Comparison of ENCODE assay signal across 8 cellular contexts in genomic region chr22:39311592-39312400, GRCh38. TPM values are rescaled to one million over a fixed set of nuclear protein-coding genes. Genes with fewer than 3 reads are reported as not detected.
A peak's percentile ranks its signal among the peaks of the same experiment; 100 is the strongest.
DNase-seq lines count a peak whose midpoint lies in the region; ATAC-seq and TF ChIP-seq lines count a peak whose summit lies in the region.

No MANE protein-coding gene starts in this region.

- ATAC-seq in activated CD8-positive, alpha-beta memory T cell treated with anti-CD3 and anti-CD28 coated beads, Interleukin-2, amount 10 ng/mL, durations not matched to agents 7 days and 5 days, result no peak

- peaks cover 44% of the 10 kb centered on the region for H3K4me1 Mint-ChIP-seq in activated CD8-positive, alpha-beta memory T cell treated with anti-CD3 and anti-CD28 coated beads, Interleukin-2, amount 10 ng/mL, durations not matched to agents 7 days and 5 days
- peaks cover 41% of the 10 kb centered on the region for H3K4me1 Mint-ChIP-seq in activated naive CD8-positive, alpha-beta T cell treated with anti-CD3 and anti-CD28 coated beads for 36 hours
- H3K4me1 Mint-ChIP-seq in progenitor cell of endocrine pancreas (ENCODE audit: low read depth), result peaks cover 21% of the 10 kb centered on the region

- H3K9me3 Mint-ChIP-seq in activated CD8-positive, alpha-beta memory T cell treated with anti-CD3 and anti-CD28 coated beads, Interleukin-2, amount 10 ng/mL, durations not matched to agents 7 days and 5 days (ENCODE audit: low read depth), result no peaks in the 10 kb centered on the region
- no peaks in the 10 kb centered on the region for H3K9me3 Mint-ChIP-seq in activated naive CD8-positive, alpha-beta T cell treated with anti-CD3 and anti-CD28 coated beads for 36 hours
- H3K9me3 Mint-ChIP-seq in progenitor cell of endocrine pancreas (ENCODE audit: low read depth), result no peaks in the 10 kb centered on the region

- no peak overlapping the region for H3K4me3 Mint-ChIP-seq in activated CD8-positive, alpha-beta memory T cell treated with anti-CD3 and anti-CD28 coated beads, Interleukin-2, amount 10 ng/mL, durations not matched to agents 7 days and 5 days
- H3K4me3 Mint-ChIP-seq in activated naive CD8-positive, alpha-beta T cell treated with anti-CD3 and anti-CD28 coated beads for 36 hours, result peak overlapping the region; percentile 25
- no peak overlapping the region for H3K4me3 Mint-ChIP-seq in progenitor cell of endocrine pancreas (ENCODE audit: low read depth)

- DNase-seq in activated CD8-positive, alpha-beta memory T cell treated with anti-CD3 and anti-CD28 coated beads, Interleukin-2, amount 50 U/mL, for 48 hours, result peak; percentile 84
- DNase-seq in activated CD8-positive, alpha-beta memory T cell treated with anti-CD3 and anti-CD28 coated beads, Interleukin-2, amount 10 ng/mL, durations not matched to agents 7 days and 5 days, result no peak
- DNase-seq in LoVo (ENCODE audit: low spot score), result peak; percentile 44
- DNase-seq in activated naive CD8-positive, alpha-beta T cell treated with anti-CD3 and anti-CD28 coated beads for 36 hours, result peak; percentile 35
- DNase-seq in progenitor cell of endocrine pancreas (ENCODE audit: low spot score, unreplicated experiment), result no peak
- no peak for DNase-seq in NCI-H510A (lab: John Stamatoyannopoulos, UW)
- DNase-seq in inferior parietal cortex (ENCODE audit: extremely low spot score), result no peak
- DNase-seq in iPS-NIHi11 (ENCODE audit: low spot score), result no peak

- no peak overlapping the region for H3K27ac Mint-ChIP-seq in activated CD8-positive, alpha-beta memory T cell treated with anti-CD3 and anti-CD28 coated beads, Interleukin-2, amount 10 ng/mL, durations not matched to agents 7 days and 5 days
- H3K27ac Mint-ChIP-seq in activated naive CD8-positive, alpha-beta T cell treated with anti-CD3 and anti-CD28 coated beads for 36 hours, result peak overlapping the region; percentile 82
- H3K27ac Mint-ChIP-seq in progenitor cell of endocrine pancreas, result peak overlapping the region; percentile 95

- H3K36me3 Mint-ChIP-seq in activated CD8-positive, alpha-beta memory T cell treated with anti-CD3 and anti-CD28 coated beads, Interleukin-2, amount 10 ng/mL, durations not matched to agents 7 days and 5 days, result peaks cover 49% of the 10 kb centered on the region
- H3K36me3 Mint-ChIP-seq in activated naive CD8-positive, alpha-beta T cell treated with anti-CD3 and anti-CD28 coated beads for 36 hours, result peaks cover 54% of the 10 kb centered on the region
- peaks cover 35% of the 10 kb centered on the region for H3K36me3 Mint-ChIP-seq in progenitor cell of endocrine pancreas (ENCODE audit: insufficient read depth)

- CTCF ChIA-PET in activated CD8-positive, alpha-beta memory T cell treated with anti-CD3 and anti-CD28 coated beads, Interleukin-2, amount 10 ng/mL, durations not matched to agents 7 days and 5 days (lab: Charles Lee), result interaction anchor here (0.6 to 12.8 kb wide), 9 partner anchors 7 to 441 kb away, joined by 3 to 254 read pairs (median 4); partner anchors contain the start of gene RPL3

- no peaks in the 10 kb centered on the region for H3K27me3 Mint-ChIP-seq in activated CD8-positive, alpha-beta memory T cell treated with anti-CD3 and anti-CD28 coated beads, Interleukin-2, amount 10 ng/mL, durations not matched to agents 7 days and 5 days
- peaks cover 8% of the 10 kb centered on the region for H3K27me3 Mint-ChIP-seq in activated naive CD8-positive, alpha-beta T cell treated with anti-CD3 and anti-CD28 coated beads for 36 hours
- H3K27me3 Mint-ChIP-seq in progenitor cell of endocrine pancreas, result no peaks in the 10 kb centered on the region

- TF ChIP-seq CTCF in progenitor cell of endocrine pancreas (IDR thresholded peaks at IDR 0.05; ENCODE audit: unreplicated experiment), result no peak

RNA-seq across cellular contexts. Expression of gene RPL3, which starts 7.6 kb away (rescaled TPM):
- total RNA-seq in activated CD8-positive, alpha-beta memory T cell treated with anti-CD3 and anti-CD28 coated beads, Interleukin-2, amount 10 ng/mL, durations not matched to agents 7 days and 5 days, result 1,000 to 10,000 TPM; 1,571 to 1,769 TPM
- total RNA-seq in activated naive CD8-positive, alpha-beta T cell treated with anti-CD3 and anti-CD28 coated beads for 36 hours, result 1,000 to 10,000 TPM; 3,164 to 3,255 TPM
- 2,433 and 2,506 TPM in 2 replicates for total RNA-seq in progenitor cell of endocrine pancreas

RNA-seq across cellular contexts. Expression of gene SYNGR1, which starts 38.0 kb away (rescaled TPM):
- total RNA-seq in activated CD8-positive, alpha-beta memory T cell treated with anti-CD3 and anti-CD28 coated beads, Interleukin-2, amount 10 ng/mL, durations not matched to agents 7 days and 5 days, result 10 to 100 TPM in 1 of 2 experiments, 1 to 10 TPM in 1; 4.2 to 16.0 TPM
- total RNA-seq in activated naive CD8-positive, alpha-beta T cell treated with anti-CD3 and anti-CD28 coated beads for 36 hours, result 1 to 10 TPM; 7.4 to 9.3 TPM
- 36.8 and 38.0 TPM in 2 replicates for total RNA-seq in progenitor cell of endocrine pancreas

Comparison
In these comparisons a context has a peak if more than half of its experiments do, and no peak if none do; other contexts are left out.
1. DNase-seq: peak in activated CD8-positive, alpha-beta memory T cell treated with anti-CD3 and anti-CD28 coated beads, Interleukin-2, amount 50 U/mL, for 48 hours (single experiment), LoVo (single experiment) and activated naive CD8-positive, alpha-beta T cell treated with anti-CD3 and anti-CD28 coated beads for 36 hours (single experiment); none in activated CD8-positive, alpha-beta memory T cell treated with anti-CD3 and anti-CD28 coated beads, Interleukin-2, amount 10 ng/mL, durations not matched to agents 7 days and 5 days (single experiment), progenitor cell of endocrine pancreas (single experiment), NCI-H510A (single experiment), inferior parietal cortex (single experiment) and iPS-NIHi11 (single experiment).